ENCODE assay signal across 8 cellular contexts in genomic region chr19:46192990-46193650, GRCh38. TPM values are rescaled to one million over a fixed set of nuclear protein-coding genes. Genes with fewer than 3 reads are reported as not detected.
DNase-seq lines count a peak whose midpoint lies in the region; ATAC-seq and TF ChIP-seq lines count a peak whose summit lies in the region.

No MANE protein-coding gene starts in this region.

- DNase-seq in GF-D8 (lab: John Stamatoyannopoulos, UW), result peak; percentile 52
- DNase-seq in NB4 (ENCODE audit: low read depth), result peak; percentile 98
- peak; percentile 86 for DNase-seq in mammary epithelial cell
- peak in 1 of 3 donors; percentile 10 for DNase-seq in mucosa of descending colon
- DNase-seq in NCI-H2227 (lab: John Stamatoyannopoulos, UW; ENCODE audit: unreplicated experiment), result no peak
- no peak for DNase-seq in iPS-NIHi7 (ENCODE audit: extremely low spot score)

- H3K4me3 ChIP-seq in NB4 (ENCODE audit: low read depth, low read length) (peak overlapping the region; percentile 29), mammary epithelial cell (replicated peaks in 1 of 3; ENCODE audit: insufficient read depth in 1 of 3, low read depth in 2 of 3, low read length in 3 of 3) (no peak overlapping the region), mucosa of descending colon (no peak overlapping the region)

- H3K4me1 ChIP-seq in mammary epithelial cell (ENCODE audit: insufficient read depth, low read length) (peaks cover 43% of the 10 kb centered on the region), mucosa of descending colon (ENCODE audit: low read depth) (no peaks in the 10 kb centered on the region)

- H4K20me1 ChIP-seq in mammary epithelial cell (ENCODE audit: insufficient read depth, low read length), result no peaks in the 10 kb centered on the region

- dilution Hi-C loops in mammary epithelial cell (cut with HindIII; ENCODE audit: low sequenced_read_pairs), result no loop called here

- H3K27ac ChIP-seq in mammary epithelial cell (ENCODE audit: insufficient read depth, low read depth, low read length), result peak overlapping the region; percentile 51

- no TSS peak for BruUV-seq in mammary epithelial cell (replicated peaks; lab: Mats Ljungman, UMichigan)

- H3K9ac ChIP-seq in mammary epithelial cell (ENCODE audit: insufficient read depth, low read length), result no peak overlapping the region

- ATAC-seq in mucosa of descending colon, result peak; percentile 75
- no peak for ATAC-seq in HG02678 (IDR thresholded peaks at IDR 0.05; ENCODE audit: unreplicated experiment)
- ATAC-seq in HG02885 (IDR thresholded peaks at IDR 0.05; ENCODE audit: poor library complexity, unreplicated experiment), result no peak

- H3K79me2 ChIP-seq in mammary epithelial cell (ENCODE audit: insufficient read depth, low read length), result no peaks in the 10 kb centered on the region

- peak overlapping the region; percentile 59 for H3K4me2 ChIP-seq in mammary epithelial cell (ENCODE audit: insufficient read depth, low read depth, low read length)

- CTCF ChIA-PET in mammary epithelial cell (lab: Charles Lee; ENCODE audit: low non-redundant PET), result interaction anchor here (0.7 kb wide), 1 partner anchor 71 kb away, joined by 3 read pairs; no protein-coding TSS in a partner anchor

- TF ChIP-seq CTCF in NB4 (IDR thresholded peaks at IDR 0.05; ENCODE audit: low read depth, low read length), result no peak
- TF ChIP-seq CTCF in mammary epithelial cell (conservative IDR thresholded peaks at IDR 0.05 in 1 of 2, IDR thresholded peaks at IDR 0.05 in 1 of 2; ENCODE audit: extremely low read depth in 1 of 2, insufficient read depth in 1 of 2, low read depth in 1 of 2, low read length in 2 of 2), result no peak
- no peak for TF ChIP-seq CTCF in mucosa of descending colon (IDR thresholded peaks at IDR 0.05)

- no peaks in the 10 kb centered on the region for H3K27me3 ChIP-seq in mammary epithelial cell (ENCODE audit: insufficient read depth, low read length)

- intact Hi-C loops in mammary epithelial cell (cut with micrococcal nuclease), result loop anchor here (1.0 kb wide), 2 partner anchors 72 to 111 kb away; no protein-coding TSS in a partner anchor
- intact Hi-C loops in mucosa of descending colon (cut with DNase I, micrococcal nuclease), result loop anchor here in 1 of 2 donors (10.0 kb wide), 1 partner anchor 108 kb away; no protein-coding TSS in a partner anchor

- in situ Hi-C loops in mammary epithelial cell (cut with MboI; ENCODE audit: low sequenced_read_pairs in 2 of 2), result loop anchor here (5.0 kb wide), 2 partner anchors 69 to 166 kb away; no protein-coding TSS in a partner anchor

- 5% methylated on average over 11 of the region's 11 CpGs for WGBS in mammary epithelial cell (ENCODE audit: low coverage, missing lambda C conversion rate)

- no peak for TF ChIP-seq POLR2A in NB4 (IDR thresholded peaks at IDR 0.05; ENCODE audit: extremely low read depth, insufficient read length)

- H3K36me3 ChIP-seq in mammary epithelial cell (ENCODE audit: insufficient read depth, low read length) (no peaks in the 10 kb centered on the region), mucosa of descending colon (ENCODE audit: low read depth) (no peaks in the 10 kb centered on the region)

- no peak overlapping the region for H2AFZ ChIP-seq in mammary epithelial cell (ENCODE audit: low read depth, low read length)

- no peaks in the 10 kb centered on the region for H3K9me3 ChIP-seq in mammary epithelial cell (replicated peaks; ENCODE audit: insufficient read depth, low read length)
- H3K9me3 ChIP-seq in mucosa of descending colon, result no peaks in the 10 kb centered on the region

RNA-seq across cellular contexts. Expression of gene IGFL1, which starts 36.4 kb away (rescaled TPM):
- total RNA-seq in mammary epithelial cell (1 to 10 TPM in 1 of 2 donors, under 1 TPM in 1; 0.67 to 8.7 TPM), mucosa of descending colon (not detected)
- polyA plus RNA-seq in mammary epithelial cell, result 2.4 TPM
- not detected for polyA minus RNA-seq in mammary epithelial cell

RNA-seq across cellular contexts. Expression of gene IGFL2, which starts 45.1 kb away (rescaled TPM):
- total RNA-seq in mammary epithelial cell (1 to 10 TPM in 1 of 2 donors, under 1 TPM in 1; under 0.01 to 1.9 TPM), mucosa of descending colon (under 1 TPM in 2 of 3 donors, not detected in 1; 0.38 to 0.53 TPM)
- polyA plus RNA-seq in mammary epithelial cell, result 1.3 TPM
- polyA minus RNA-seq in mammary epithelial cell, result not detected

Comparison
In these comparisons a context has a peak if more than half of its experiments do, and no peak if none do; other contexts are left out.
1. DNase-seq: peak in GF-D8 (single experiment), NB4 (single experiment) and mammary epithelial cell (single experiment); none in NCI-H2227 (single experiment) and iPS-NIHi7 (single experiment).